In the genomic region with DNA sequence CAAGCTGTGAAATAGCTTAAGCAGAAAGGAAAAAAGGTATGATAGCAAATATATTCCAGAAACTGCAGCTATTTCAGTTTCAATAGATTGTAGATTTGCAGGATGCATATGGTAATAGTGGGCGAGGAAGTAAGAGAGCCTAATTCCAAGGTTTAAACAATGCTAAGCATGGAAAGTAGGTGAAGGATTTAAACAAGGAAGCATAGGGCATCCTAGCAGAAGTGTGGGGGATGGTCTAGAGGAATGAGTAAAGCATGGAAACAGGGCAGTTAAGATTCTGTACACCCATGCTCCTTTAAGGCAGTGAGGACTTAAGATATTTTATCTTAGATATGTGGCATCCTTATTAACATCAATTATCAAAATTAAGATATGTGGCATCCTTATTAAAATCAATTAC, we compare ENCODE assay signal across 10 cellular contexts. TPM values are rescaled to one million over a fixed set of nuclear protein-coding genes. Genes with fewer than 3 reads are reported as not detected.
A peak's percentile ranks its signal among the peaks of the same experiment; 100 is the strongest.
DNase-seq lines count a peak whose midpoint lies in the region; ATAC-seq, FAIRE-seq and TF ChIP-seq lines count a peak whose summit lies in the region.
"Had no signal": no experiment of that assay in that cellular context is flagged by ENCODE, and none has a peak within 500 bp of the region (broad histone marks: within the 10 kb centered on the region; RNA-seq: fewer than 3 reads in every experiment).

No MANE protein-coding gene starts in this region.

- no peaks in the 10 kb centered on the region for H3K9me3 Mint-ChIP-seq in neural progenitor cell

- peak overlapping the region; percentile 89 for H3K4me3 Mint-ChIP-seq in neural progenitor cell

- no peak for FAIRE-seq in GM12892 (lab: Jason Lieb, UNC)

- no peaks in the 10 kb centered on the region for H3K27me3 ChIP-seq in ectodermal cell (ENCODE audit: control insufficient read depth, insufficient read depth, low read length, poor library complexity, severe bottlenecking)
- no peaks in the 10 kb centered on the region for H3K27me3 ChIP-seq in neural progenitor cell

- no peak overlapping the region for H2AFZ ChIP-seq in neural progenitor cell (replicated peaks)

- H3K9me3 ChIP-seq in ectodermal cell (ENCODE audit: control insufficient read depth, low read length) (no peaks in the 10 kb centered on the region), neural progenitor cell (ENCODE audit: low read depth) (no peaks in the 10 kb centered on the region)

- H3K27me3 Mint-ChIP-seq in neural progenitor cell (ENCODE audit: insufficient read depth, low read depth) = peaks cover 7% of the 10 kb centered on the region

- H3K36me3 Mint-ChIP-seq in neural progenitor cell = peaks cover 11% of the 10 kb centered on the region

- no peak overlapping the region for H3K27ac Mint-ChIP-seq in neural progenitor cell

- TF ChIP-seq CTCF in neural progenitor cell (IDR thresholded peaks at IDR 0.05) = no peak
- no peak for TF ChIP-seq CTCF in GM10266 (IDR thresholded peaks at IDR 0.05; ENCODE audit: control insufficient read depth, insufficient read depth, low read depth, missing control alignments)

- peak overlapping the region; percentile 94 for H3K4me2 ChIP-seq in neural progenitor cell

- H3F3A ChIP-seq in neural progenitor cell (ENCODE audit: low read depth) = peaks cover 3% of the 10 kb centered on the region

- no peak for TF ChIP-seq POLR2A in GM12892 (IDR thresholded peaks at IDR 0.05; ENCODE audit: low read depth, low read length)

- peak; percentile 17 for DNase-seq in EL
- peak; percentile 18 for DNase-seq in NCI-H82 treated with DMSO at 0.1 percent for 48 hours (lab: John Stamatoyannopoulos, UW; ENCODE audit: unreplicated experiment)
- DNase-seq in neural progenitor cell (ENCODE audit: low spot score) = peak; percentile 18
- no peak for DNase-seq in GM12892 (ENCODE audit: insufficient read length)
- DNase-seq in GM10266 (ENCODE audit: extremely low spot score) = no peak
- DNase-seq in DMS53 treated with DMSO at 0.1 percent for 48 hours (lab: John Stamatoyannopoulos, UW; ENCODE audit: unreplicated experiment) = no peak
- DNase-seq: left ventricle myocardium superior had no signal

- peaks cover 62% of the 10 kb centered on the region for H4K20me1 ChIP-seq in neural progenitor cell (ENCODE audit: low read depth)

- ATAC-seq in GM21576 (IDR thresholded peaks at IDR 0.05; ENCODE audit: unreplicated experiment) = no peak
- ATAC-seq: HCT116, left ventricle myocardium superior had no signal

- H3K4me1 ChIP-seq in ectodermal cell (ENCODE audit: control insufficient read depth, insufficient read depth, low read length) (peaks cover 5% of the 10 kb centered on the region), neural progenitor cell (peaks cover 21% of the 10 kb centered on the region)

- peak overlapping the region; percentile 15 for H3K9ac ChIP-seq in neural progenitor cell

- peaks cover 77% of the 10 kb centered on the region for H3K79me2 ChIP-seq in neural progenitor cell (ENCODE audit: low read depth)

- H3K27ac ChIP-seq in ectodermal cell (ENCODE audit: insufficient read depth, low read depth, low read length, poor library complexity, severe bottlenecking) (no peak overlapping the region), neural progenitor cell (no peak overlapping the region)

- H3K4me1 Mint-ChIP-seq in neural progenitor cell = peaks cover 44% of the 10 kb centered on the region

- WGBS in ectodermal cell, 2 experiments = 6 to 10% methylated on average over 1 of the region's 1 CpG

- H3K36me3 ChIP-seq in ectodermal cell (ENCODE audit: control insufficient read depth, insufficient read depth, low read length) (peaks cover 10% of the 10 kb centered on the region), neural progenitor cell (peaks cover under 1% of the 10 kb centered on the region)

- H3K4me3 ChIP-seq in ectodermal cell (ENCODE audit: insufficient read depth, low read depth, low read length) (peak overlapping the region; percentile 90), neural progenitor cell (peak overlapping the region; percentile 68)

RNA-seq across cellular contexts. Expression of a gene that starts 2.6 kb away (rescaled TPM):
- polyA plus RNA-seq in ectodermal cell (2013, experiment 1 of 4) = 159 TPM
- 171 TPM for polyA plus RNA-seq in ectodermal cell (2013, experiment 2 of 4)
- 111 TPM for polyA plus RNA-seq in ectodermal cell (2013, experiment 3 of 4)
- 116 TPM for polyA plus RNA-seq in ectodermal cell (2013, experiment 4 of 4)
- 136 and 193 TPM in 2 replicates for total RNA-seq in neural progenitor cell (ENCODE audit: low replicate concordance)
- 53.5 TPM for polyA plus RNA-seq in GM12892 (2012; ENCODE audit: missing spikeins)

Comparison
In these comparisons a context has a peak if more than half of its experiments do, and no peak if none do; other contexts are left out.
1. DNase-seq: peak in EL (single experiment), NCI-H82 treated with DMSO at 0.1 percent for 48 hours (single experiment) and neural progenitor cell (single experiment); none in GM12892 (single experiment), GM10266 (single experiment) and DMS53 treated with DMSO at 0.1 percent for 48 hours (single experiment).